Comparison of ENCODE assay signal across 15 cellular contexts in genomic region chr3:54087581-54088410, GRCh38. TPM values are rescaled to one million over a fixed set of nuclear protein-coding genes. Genes with fewer than 3 reads are reported as not detected.
A peak's percentile ranks its signal among the peaks of the same experiment; 100 is the strongest.
DNase-seq lines count a peak whose midpoint lies in the region; ATAC-seq and TF ChIP-seq lines count a peak whose summit lies in the region.
"Had no signal": no experiment of that assay in that cellular context is flagged by ENCODE, and none has a peak within 500 bp of the region (broad histone marks: within the 10 kb centered on the region; RNA-seq: fewer than 3 reads in every experiment).

No MANE protein-coding gene starts in this region.

- peak; percentile 53 for DNase-seq in cerebellum (ENCODE audit: low spot score)
- DNase-seq in iPS DF 6.9 (ENCODE audit: low read depth, low spot score) = no peak
- DNase-seq in HK-2 (ENCODE audit: unreplicated experiment) = no peak
- DNase-seq in body of pancreas = no peak
- no peak for DNase-seq in NCI-H146 (lab: John Stamatoyannopoulos, UW)
- no peak for DNase-seq in tibial artery
- DNase-seq: activated effector memory CD4-positive, alpha-beta T cell treated with Interleukin-2 at 50 U/mL for 16 hours; cerebellar nuclear complex; foreskin melanocyte; naive B cell; NCI-H510A treated with DMSO at 0.1 percent for 48 hours; stimulated activated naive CD4-positive, alpha-beta T cell treated with Interleukin-2 at 50 U/mL for 16 hours had no signal

- H3K9me3 ChIP-seq in ES-I3 (ENCODE audit: control insufficient read depth, insufficient read depth, low read length) (no peaks in the 10 kb centered on the region), iPS DF 6.9 (ENCODE audit: control insufficient read depth, insufficient read depth, low read length) (no peaks in the 10 kb centered on the region), parathyroid adenoma (ENCODE audit: control insufficient read depth, low read length) (no peaks in the 10 kb centered on the region), body of pancreas (no peaks in the 10 kb centered on the region), tibial artery (no peaks in the 10 kb centered on the region)

- H3K4me1 ChIP-seq in ES-I3 (ENCODE audit: insufficient read depth, low read length) = no peaks in the 10 kb centered on the region
- H3K4me1 ChIP-seq in iPS DF 6.9 (ENCODE audit: control insufficient read depth, insufficient read depth, low read length) = no peaks in the 10 kb centered on the region
- H3K4me1 ChIP-seq in parathyroid adenoma = no peaks in the 10 kb centered on the region
- no peaks in the 10 kb centered on the region for H3K4me1 ChIP-seq in body of pancreas
- peaks cover 0 to 5% (median 2%) of the 10 kb centered on the region in 4 donors for H3K4me1 ChIP-seq in tibial artery

- H3K36me3 ChIP-seq in ES-I3 (ENCODE audit: insufficient read depth, low read length) (no peaks in the 10 kb centered on the region), iPS DF 6.9 (ENCODE audit: control insufficient read depth, insufficient read depth, low read length) (no peaks in the 10 kb centered on the region), parathyroid adenoma (ENCODE audit: control insufficient read depth, insufficient read depth, low read length) (no peaks in the 10 kb centered on the region), body of pancreas (replicated peaks in 1 of 2; ENCODE audit: insufficient read depth in 1 of 2, low read depth in 2 of 2) (no peaks in the 10 kb centered on the region), tibial artery (no peaks in the 10 kb centered on the region)

- ATAC-seq in body of pancreas = no peak

- intact Hi-C loops in body of pancreas (cut with DNase I) (no loop called here), tibial artery (cut with DNase I; ENCODE audit: low total_unique reads) (no loop called here)

- peak overlapping the region; percentile 59 for H2AFZ ChIP-seq in parathyroid adenoma

- TF ChIP-seq POLR2A in body of pancreas (IDR thresholded peaks at IDR 0.05) = no peak

- WGBS in iPS DF 6.9 (ENCODE audit: insufficient coverage, insufficient read length) = no CpG with 5 or more reads among the region's 54 CpGs
- 18 to 20% methylated on average over 35 to 53 of the region's 54 CpGs for WGBS in body of pancreas, 2 donors

- H3K27me3 ChIP-seq in iPS DF 6.9 (ENCODE audit: control insufficient read depth, insufficient read depth, low read length) (no peaks in the 10 kb centered on the region; the same call in 1 of the 2 replicates), parathyroid adenoma (ENCODE audit: control insufficient read depth, insufficient read depth, low read length) (no peaks in the 10 kb centered on the region), body of pancreas (peaks cover 0 to 12% of the 10 kb centered on the region in 2 donors), tibial artery (peaks cover 0 to 23% of the 10 kb centered on the region in 2 donors)

- H3K4me3 ChIP-seq in iPS DF 6.9 (ENCODE audit: low read length) = peak overlapping the region; percentile 43; the same call in 1 of the 2 replicates
- no peak overlapping the region for H3K4me3 ChIP-seq in parathyroid adenoma (ENCODE audit: low read depth, low read length)
- H3K4me3 ChIP-seq in body of pancreas = no peak overlapping the region
- no peak overlapping the region for H3K4me3 ChIP-seq in tibial artery

- no peaks in the 10 kb centered on the region for H3K79me2 ChIP-seq in parathyroid adenoma

- H3K9ac ChIP-seq in ES-I3 (ENCODE audit: low read depth, low read length) (peak overlapping the region; percentile 59; the same call in 1 of the 2 replicates), parathyroid adenoma (no peak overlapping the region)

- no peak overlapping the region for H3K4me2 ChIP-seq in parathyroid adenoma (ENCODE audit: low read length)

- no peak for TF ChIP-seq CTCF in parathyroid adenoma (IDR thresholded peaks at IDR 0.05)
- no peak for TF ChIP-seq CTCF in body of pancreas (IDR thresholded peaks at IDR 0.05)
- no peak for TF ChIP-seq CTCF in tibial artery (IDR thresholded peaks at IDR 0.05)

- H3K27ac ChIP-seq in iPS DF 6.9 (ENCODE audit: low read length) (no peak overlapping the region), parathyroid adenoma (no peak overlapping the region), body of pancreas (no peak overlapping the region), tibial artery (no peak overlapping the region)

RNA-seq across cellular contexts. Expression of gene CACNA2D3, which starts 34.6 kb away (rescaled TPM):
- total RNA-seq in cerebellum (5.4 TPM), body of pancreas (not detected)
- total RNA-seq: B cell had no signal
